In the genomic region with DNA sequence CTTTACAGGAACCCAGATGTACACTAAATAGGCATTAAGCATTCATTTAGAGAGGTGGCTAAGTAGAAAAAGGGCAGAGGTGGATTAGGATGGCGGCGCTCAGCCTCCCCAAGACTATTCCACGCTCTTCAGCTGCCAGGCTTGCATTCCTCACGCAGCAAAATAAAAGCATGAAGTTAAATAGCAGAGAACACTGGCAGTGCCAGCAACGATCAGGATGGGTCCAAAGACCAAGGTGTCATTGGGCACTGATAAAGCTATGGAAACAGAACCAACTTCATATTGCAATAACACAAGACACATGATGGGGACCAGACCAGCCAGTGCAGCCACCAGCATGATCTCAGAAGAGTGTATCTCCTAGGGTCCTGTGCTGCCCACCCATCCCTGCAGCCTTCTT, we compare ENCODE assay signal across 29 cellular contexts. TPM values are rescaled to one million over a fixed set of nuclear protein-coding genes. Genes with fewer than 3 reads are reported as not detected.
"Had no signal": no experiment of that assay in that cellular context is flagged by ENCODE, and none has a peak within 500 bp of the region (broad histone marks: within the 10 kb centered on the region; RNA-seq: fewer than 3 reads in every experiment).

No MANE protein-coding gene starts in this region.

- ATAC-seq: left ventricle myocardium superior; lower lobe of right lung; pancreas; right cardiac atrium; stimulated activated naive B cell treated with anti-CD40 and anti-IgM and Interleukin-4, amounts not matched to agents 10 μg/mL and 1 μg/mL and 100 μg/mL, for 72 hours; stimulated activated naive CD8-positive, alpha-beta T cell treated with anti-CD3 and anti-CD28 coated beads, Interleukin-15, Interleukin-2, amounts not matched to agents 100 U/mL and 50 U/mL, for 24 hours had no signal

- H3K27ac ChIP-seq: hepatocyte, lower lobe of right lung, pancreas, prostate gland, sigmoid colon, stomach, testis, thyroid gland, transverse colon, upper lobe of left lung, vagina had no signal

- H3K27me3 ChIP-seq: hepatocyte, pancreas, sigmoid colon, stomach, testis, thyroid gland, transverse colon, upper lobe of left lung, vagina had no signal

- FAIRE-seq: pancreas had no signal

- H3K4me2 ChIP-seq: hepatocyte, smooth muscle cell had no signal

- DNase-seq: islet precursor cell; left ventricle myocardium superior; lower lobe of right lung; mesenchymal stem cell; naive B cell; nucleus accumbens; pancreas; posterior cingulate gyrus; retina; right cardiac atrium; sigmoid colon; stimulated activated CD4-positive, alpha-beta T cell treated with anti-CD3 and anti-CD28 coated beads, Interleukin-1b, Interleukin-23, amount 100 ng/mL, for 48 hours; stimulated activated CD4-positive, alpha-beta T cell treated with anti-CD3 and anti-CD28 coated beads, Interleukin-2, amount 100 ng/mL, for 48 hours; stimulated activated CD4-positive, alpha-beta T cell treated with anti-CD3 and anti-CD28 coated beads, Interleukin-4, amount 100 ng/mL, for 4 hours; stimulated activated CD8-positive, alpha-beta memory T cell treated with anti-CD3 and anti-CD28 coated beads, Interleukin-4, amount 100 ng/mL, for 48 hours; stimulated activated naive B cell treated with anti-CD40 and anti-IgM and Interleukin-4, amounts not matched to agents 10 μg/mL and 1 μg/mL and 100 μg/mL, for 72 hours; stimulated activated naive CD8-positive, alpha-beta T cell treated with anti-CD3 and anti-CD28 coated beads, Interleukin-15, Interleukin-2, amounts not matched to agents 100 U/mL and 50 U/mL, for 24 hours; stomach; testis; thyroid gland; transverse colon had no signal

- H3K79me2 ChIP-seq: hepatocyte had no signal

- H3K36me3 Mint-ChIP-seq: natural killer cell treated with Interleukin-12 subunit alpha and Interleukin-12 subunit beta and Interleukin-15 and Interleukin-18, amount 100 ng/mL, for 72 hours had no signal

- H3K4me1 ChIP-seq: lower lobe of right lung, pancreas, prostate gland, sigmoid colon, testis, transverse colon, vagina had no signal

- H3K4me3 Mint-ChIP-seq: natural killer cell treated with Interleukin-12 subunit alpha and Interleukin-12 subunit beta and Interleukin-15 and Interleukin-18, amount 100 ng/mL, for 72 hours; neural crest cell; stimulated activated naive B cell treated with anti-CD40 and anti-IgM and Interleukin-4, amounts not matched to agents 10 μg/mL and 1 μg/mL and 100 μg/mL, for 72 hours had no signal

- H2AFZ ChIP-seq: hepatocyte had no signal

- H3K4me3 ChIP-seq: hepatocyte, lower lobe of right lung, pancreas, prostate gland, sigmoid colon, smooth muscle cell, stomach, testis, thyroid gland, transverse colon, upper lobe of left lung, vagina had no signal

- H3K27ac Mint-ChIP-seq: natural killer cell treated with Interleukin-12 subunit alpha and Interleukin-12 subunit beta and Interleukin-15 and Interleukin-18, amount 100 ng/mL, for 72 hours had no signal

- H3K27me3 Mint-ChIP-seq: naive B cell; natural killer cell treated with Interleukin-12 subunit alpha and Interleukin-12 subunit beta and Interleukin-15 and Interleukin-18, amount 100 ng/mL, for 72 hours; stimulated activated naive B cell treated with anti-CD40 and anti-IgM and Interleukin-4, amounts not matched to agents 10 μg/mL and 1 μg/mL and 100 μg/mL, for 72 hours had no signal

- H3K9me3 Mint-ChIP-seq: natural killer cell treated with Interleukin-12 subunit alpha and Interleukin-12 subunit beta and Interleukin-15 and Interleukin-18, amount 100 ng/mL, for 72 hours; neural crest cell had no signal

- H3K9me3 ChIP-seq: lower lobe of right lung, pancreas, prostate gland, sigmoid colon, stomach, testis, thyroid gland, transverse colon, upper lobe of left lung, vagina had no signal

- H3K36me3 ChIP-seq: lower lobe of right lung, pancreas, prostate gland, sigmoid colon, stomach, thyroid gland, transverse colon, upper lobe of left lung, vagina had no signal

RNA-seq across cellular contexts. Expression of gene TMEM156, which starts 42.0 kb away (rescaled TPM):
- total RNA-seq: left ventricle myocardium superior, neural crest cell, osteoblast, testis, vagina had no signal
- polyA plus RNA-seq: hepatocyte, smooth muscle cell had no signal
